ENCODE assay signal across 5 cellular contexts in genomic region chr7:119065966-119066365, GRCh38.
"Had no signal": no experiment of that assay in that cellular context is flagged by ENCODE, and none has a peak within 500 bp of the region (broad histone marks: within the 10 kb centered on the region; RNA-seq: fewer than 3 reads in every experiment).

No MANE protein-coding gene starts in this region.

- DNase-seq: GM23248, GOT3, H7, IMR-90, KG1 had no signal
